Comparison of ENCODE assay signal across 19 cellular contexts in the genomic region with DNA sequence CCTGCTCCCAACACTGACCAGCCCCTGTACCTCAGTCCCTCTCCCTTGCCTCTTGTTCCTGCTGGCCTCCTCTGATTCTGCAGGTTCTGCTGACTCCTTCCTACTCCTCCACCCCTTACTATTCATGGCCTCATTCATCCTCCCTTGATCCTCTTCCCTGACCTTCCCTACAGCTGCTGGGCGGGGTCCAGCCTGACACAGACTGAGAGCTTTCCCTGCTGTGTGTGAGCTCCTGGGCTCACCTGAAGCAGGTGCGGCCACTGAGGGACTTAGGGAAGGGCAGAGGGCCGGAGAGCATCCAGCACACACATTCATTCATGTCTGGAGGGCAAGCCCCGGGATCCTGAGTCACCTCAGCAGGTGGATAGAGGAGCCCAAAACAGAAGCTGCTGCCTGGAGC.
DNase-seq lines count a peak whose midpoint lies in the region; ATAC-seq and TF ChIP-seq lines count a peak whose summit lies in the region.
"Had no signal": no experiment of that assay in that cellular context is flagged by ENCODE, and none has a peak within 500 bp of the region (broad histone marks: within the 10 kb centered on the region; RNA-seq: fewer than 3 reads in every experiment).

No MANE protein-coding gene starts in this region.

- H3K14ac ChIP-seq in neuronal stem cell (ENCODE audit: low read length), result peak overlapping the region; percentile 15

- DNase-seq in COR-L47 (lab: John Stamatoyannopoulos, UW), result peak; percentile 32
- DNase-seq in foreskin keratinocyte, result no peak
- no peak for DNase-seq in neuronal stem cell (ENCODE audit: low spot score)
- DNase-seq in tibial nerve (ENCODE audit: low spot score in 2 of 2), result no peak
- no peak for DNase-seq in stimulated activated CD4-positive, alpha-beta T cell treated with anti-CD3 and anti-CD28 coated beads, Interleukin-4, amount 100 ng/mL, for 1 hour
- DNase-seq: activated CD4-positive, CD25-positive, alpha-beta regulatory T cell; activated naive CD4-positive, alpha-beta T cell treated with anti-CD3 and anti-CD28 coated beads, Interleukin-2, amount 10 ng/mL, durations not matched to agents 7 days and 5 days; heart right ventricle; mesenchymal stem cell; naive B cell; NCI-H1694 treated with DMSO at 0.1 percent for 48 hours; NCI-H2171; NCI-H524 treated with DMSO at 0.1 percent for 48 hours; stimulated activated naive CD8-positive, alpha-beta T cell treated with anti-CD3 and anti-CD28 coated beads, Interleukin-15, amount 100 ng/mL, for 72 hours had no signal

- peaks cover 16% of the 10 kb centered on the region; the same call in 1 of the 2 replicates for H4K20me1 ChIP-seq in OCI-LY3 (ENCODE audit: insufficient read depth, low read length)
- H4K20me1 ChIP-seq: BLaER1 treated with 17β-estradiol and CSF1 and Interleukin-3, amounts not matched to agents 10 nM and 100 nM had no signal

- H3K27me3 ChIP-seq in OCI-LY3 (ENCODE audit: low read depth, low read length) (no peaks in the 10 kb centered on the region), foreskin keratinocyte (no peaks in the 10 kb centered on the region), neuronal stem cell (ENCODE audit: control insufficient read depth in 3 of 3, insufficient read depth in 3 of 3, low read depth in 1 of 3, low read length in 3 of 3) (no peaks in the 10 kb centered on the region), tibial nerve (no peaks in the 10 kb centered on the region)
- H3K27me3 ChIP-seq: BLaER1 treated with 17β-estradiol and CSF1 and Interleukin-3, amounts not matched to agents 10 nM and 100 nM; heart right ventricle; SJSA1 had no signal

- peaks cover 12% of the 10 kb centered on the region; the same call in 1 of the 2 replicates for H3K9me3 ChIP-seq in OCI-LY3 (ENCODE audit: insufficient read depth, low read length)
- H3K9me3 ChIP-seq in neuronal stem cell (replicated peaks in 1 of 2; ENCODE audit: control insufficient read depth in 2 of 2, insufficient read depth in 1 of 2, low read depth in 1 of 2, low read length in 2 of 2), result peaks cover 6 to 9% of the 10 kb centered on the region in 2 donors
- peaks cover 0 to 7% (median 0%) of the 10 kb centered on the region in 4 donors for H3K9me3 ChIP-seq in tibial nerve

- H4K91ac ChIP-seq in neuronal stem cell (ENCODE audit: low read depth, low read length, poor library complexity), result no peak overlapping the region

- H3K36me3 ChIP-seq in OCI-LY3 (replicated peaks; ENCODE audit: low read depth, low read length), result peaks cover 22% of the 10 kb centered on the region
- no peaks in the 10 kb centered on the region for H3K36me3 ChIP-seq in neuronal stem cell (replicated peaks in 1 of 2; ENCODE audit: control insufficient read depth in 2 of 2, insufficient read depth in 2 of 2, low read length in 2 of 2)
- peaks cover 0 to 6% (median 0%) of the 10 kb centered on the region in 3 donors for H3K36me3 ChIP-seq in tibial nerve
- H3K36me3 ChIP-seq: heart right ventricle had no signal

- H3K79me1 ChIP-seq in neuronal stem cell (ENCODE audit: low read depth, low read length), result no peaks in the 10 kb centered on the region

- H2BK5ac ChIP-seq in neuronal stem cell (ENCODE audit: low read length), result no peak overlapping the region

- H3K4ac ChIP-seq in neuronal stem cell (ENCODE audit: low read length), result no peak overlapping the region

- WGBS in neuronal stem cell (ENCODE audit: extremely low coverage in 2 of 2, insufficient read length in 2 of 2, insufficient replicate concordance in 1 of 2), 2 donors, result no CpG with 5 or more reads among the region's 4 CpGs
- WGBS in tibial nerve, 2 donors, result 94 to 96% methylated on average over 4 of the region's 4 CpGs

- TF ChIP-seq CTCF in OCI-LY3 (IDR thresholded peaks at IDR 0.05; ENCODE audit: low read depth, low read length), result no peak
- no peak for TF ChIP-seq CTCF in foreskin keratinocyte (conservative IDR thresholded peaks at IDR 0.05)
- no peak for TF ChIP-seq CTCF in tibial nerve (IDR thresholded peaks at IDR 0.05)

- no peak for TF ChIP-seq EP300 in tibial nerve (IDR thresholded peaks at IDR 0.05)

- H3K9ac ChIP-seq in OCI-LY3 (ENCODE audit: low read length) (no peak overlapping the region), neuronal stem cell (ENCODE audit: low read depth, low read length, poor library complexity) (no peak overlapping the region)
- H3K9ac ChIP-seq: BLaER1 treated with 17β-estradiol and CSF1 and Interleukin-3, amounts not matched to agents 10 nM and 100 nM had no signal

- H2AK5ac ChIP-seq in neuronal stem cell (ENCODE audit: low read depth, low read length), result no peak overlapping the region

- H3K27ac ChIP-seq in OCI-LY3 (ENCODE audit: low read length) (no peak overlapping the region), foreskin keratinocyte (no peak overlapping the region), neuronal stem cell (replicated peaks; ENCODE audit: low read length) (no peak overlapping the region), tibial nerve (no peak overlapping the region)
- H3K27ac ChIP-seq: BLaER1 treated with 17β-estradiol and CSF1 and Interleukin-3, amounts not matched to agents 10 nM and 100 nM; heart right ventricle; HL-60; SJSA1 had no signal

- peaks cover 21% of the 10 kb centered on the region for H3K4me1 ChIP-seq in OCI-LY3 (ENCODE audit: low read length)
- peaks cover 21% of the 10 kb centered on the region for H3K4me1 ChIP-seq in foreskin keratinocyte
- H3K4me1 ChIP-seq in neuronal stem cell (ENCODE audit: control insufficient read depth in 2 of 2, insufficient read depth in 1 of 2, low read depth in 1 of 2, low read length in 2 of 2), result no peaks in the 10 kb centered on the region
- H3K4me1 ChIP-seq in tibial nerve, result peaks cover 0 to 14% (median 4%) of the 10 kb centered on the region in 4 donors

- ATAC-seq in foreskin keratinocyte (peak; percentile 50), HG02970 (IDR thresholded peaks at IDR 0.05; ENCODE audit: low FRiP score, unreplicated experiment) (no peak)
- ATAC-seq: heart right ventricle; stimulated activated naive CD8-positive, alpha-beta T cell treated with anti-CD3 and anti-CD28 coated beads, Interleukin-15, amount 100 ng/mL, for 72 hours had no signal

- H3K4me3 ChIP-seq in OCI-LY3 (ENCODE audit: low read length), result no peak overlapping the region
- H3K4me3 ChIP-seq in neuronal stem cell (ENCODE audit: low read length in 2 of 2), result no peak overlapping the region
- no peak overlapping the region for H3K4me3 ChIP-seq in tibial nerve
- H3K4me3 ChIP-seq: BLaER1 treated with 17β-estradiol and CSF1 and Interleukin-3, amounts not matched to agents 10 nM and 100 nM; heart right ventricle; SJSA1 had no signal

- no peak overlapping the region for H3K23ac ChIP-seq in neuronal stem cell (ENCODE audit: low read depth, low read length, poor library complexity)

- no peak for TF ChIP-seq POLR2A in tibial nerve (IDR thresholded peaks at IDR 0.05)

- no peak overlapping the region for H4K8ac ChIP-seq in neuronal stem cell (ENCODE audit: low read depth, low read length)

- H3K4me2 ChIP-seq in OCI-LY3 (ENCODE audit: low read length) (peak overlapping the region; percentile 54; the same call in 1 of the 2 replicates), neuronal stem cell (ENCODE audit: insufficient read depth, low read length, poor library complexity, severe bottlenecking) (no peak overlapping the region)

- no peak overlapping the region for H2BK12ac ChIP-seq in neuronal stem cell (ENCODE audit: low read length)

- no peak overlapping the region for H2BK15ac ChIP-seq in neuronal stem cell (ENCODE audit: low read length)

- H2BK120ac ChIP-seq in neuronal stem cell (ENCODE audit: low read depth, low read length), result no peak overlapping the region

- no peaks in the 10 kb centered on the region for H3K79me2 ChIP-seq in OCI-LY3 (ENCODE audit: low read length)

- H2AFZ ChIP-seq in OCI-LY3 (ENCODE audit: low read depth, low read length), result no peak overlapping the region
- H2AFZ ChIP-seq in neuronal stem cell (ENCODE audit: low read length), result no peak overlapping the region

- peak overlapping the region; percentile 21 for H3K18ac ChIP-seq in neuronal stem cell (ENCODE audit: low read length)
